9 cellular contexts compared by ENCODE assay signal in the genomic region with DNA sequence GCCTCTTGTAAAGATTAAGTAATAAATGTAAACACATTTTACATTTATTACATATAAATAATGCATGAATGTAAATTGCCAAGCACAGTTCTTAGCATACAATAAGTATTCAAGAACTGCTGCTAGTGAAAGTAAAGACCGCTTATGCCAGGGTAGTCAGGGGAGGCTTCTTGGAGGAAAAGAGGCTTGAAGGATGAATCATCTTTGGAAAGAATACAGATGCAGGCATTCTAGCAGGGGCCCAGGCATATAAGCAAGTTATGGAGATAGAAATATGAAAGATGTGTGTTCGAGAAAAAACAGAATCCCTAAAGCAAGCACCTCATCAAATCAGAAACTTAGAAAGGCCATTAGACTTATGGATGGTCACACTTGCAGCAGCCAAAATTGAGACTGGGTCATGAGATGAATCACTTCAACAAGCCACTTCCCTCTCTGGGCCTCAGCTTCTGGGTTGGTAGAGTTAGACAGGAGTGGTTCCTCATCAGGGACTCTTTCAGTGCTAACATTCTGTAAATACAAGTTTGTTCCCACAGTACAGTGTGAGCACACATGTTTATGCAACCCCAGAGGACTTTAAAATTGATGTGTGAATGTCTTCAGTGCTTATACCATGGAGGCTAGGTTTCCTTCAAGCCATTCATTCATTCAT.
A peak's percentile ranks its signal among the peaks of the same experiment; 100 is the strongest.
DNase-seq lines count a peak whose midpoint lies in the region; ATAC-seq and TF ChIP-seq lines count a peak whose summit lies in the region.
"Had no signal": no experiment of that assay in that cellular context is flagged by ENCODE, and none has a peak within 500 bp of the region (broad histone marks: within the 10 kb centered on the region; RNA-seq: fewer than 3 reads in every experiment).

No MANE protein-coding gene starts in this region.

- DNase-seq in SK-N-SH (no peak), retina (no peak), substantia nigra (lab: John Stamatoyannopoulos, UW) (no peak), NCI-H2196 (lab: John Stamatoyannopoulos, UW; ENCODE audit: unreplicated experiment) (no peak)
- no peak for DNase-seq in stimulated activated effector memory CD8-positive, alpha-beta T cell treated with anti-CD3 and anti-CD28 coated beads, Interleukin-12 subunit alpha, Interleukin-12 subunit beta, amount 100 ng/mL, for 72 hours (ENCODE audit: low spot score in 2 of 2)
- DNase-seq: activated CD8-positive, alpha-beta memory T cell treated with anti-CD3 and anti-CD28 coated beads, Interleukin-2, amount 50 U/mL, for 48 hours; Right ventricle myocardium superior had no signal

- CTCF ChIA-PET in SK-N-SH (lab: Yijun Ruan, JAX), result interaction anchor here (1.0 kb wide), 1 partner anchor 16 kb away, joined by 3 read pairs; no protein-coding TSS in a partner anchor

- no peaks in the 10 kb centered on the region for H4K20me1 ChIP-seq in SK-N-SH (ENCODE audit: insufficient read depth)

- no peak for TF ChIP-seq CTCF in SK-N-SH (IDR thresholded peaks at IDR 0.05)

- no peak overlapping the region for H3K9ac ChIP-seq in SK-N-SH

- no peak for TF ChIP-seq EP300 in SK-N-SH (IDR thresholded peaks at IDR 0.05; ENCODE audit: borderline replicate concordance in 1 of 2, low read depth in 1 of 2, low read length in 1 of 2)

- H3K9me2 ChIP-seq in SK-N-SH, result no peaks in the 10 kb centered on the region

- no peak overlapping the region for H3K4me2 ChIP-seq in SK-N-SH

- H3K27ac ChIP-seq in SK-N-SH (ENCODE audit: low read depth in 2 of 2, low read length in 1 of 2) (no peak overlapping the region), substantia nigra (ENCODE audit: low read depth, low read length, poor library complexity, severe bottlenecking) (no peak overlapping the region)

- H3F3A ChIP-seq in SK-N-SH (replicated peaks; ENCODE audit: insufficient read depth), result no peaks in the 10 kb centered on the region

- no peak for TF ChIP-seq RAD21 in SK-N-SH (IDR thresholded peaks at IDR 0.05; ENCODE audit: low read length)

- no peaks in the 10 kb centered on the region for H3K9me3 ChIP-seq in SK-N-SH

- ATAC-seq in GM18907 (IDR thresholded peaks at IDR 0.05; ENCODE audit: unreplicated experiment), result peak; percentile 56
- peak; percentile 86 for ATAC-seq in HG02938 (IDR thresholded peaks at IDR 0.05; ENCODE audit: unreplicated experiment)
- ATAC-seq in stimulated activated effector memory CD8-positive, alpha-beta T cell treated with anti-CD3 and anti-CD28 coated beads, Interleukin-12 subunit alpha, Interleukin-12 subunit beta, amount 100 ng/mL, for 72 hours, result peak; percentile 36

- H2AFZ ChIP-seq in SK-N-SH (ENCODE audit: low read depth), result no peak overlapping the region

- no peaks in the 10 kb centered on the region for H3K79me2 ChIP-seq in SK-N-SH (ENCODE audit: insufficient read depth)

- H3K27me3 ChIP-seq in SK-N-SH (ENCODE audit: insufficient read depth), result no peaks in the 10 kb centered on the region; the same call in 1 of the 2 replicates

- H3K9me3 Mint-ChIP-seq in stimulated activated effector memory CD8-positive, alpha-beta T cell treated with anti-CD3 and anti-CD28 coated beads, Interleukin-12 subunit alpha, Interleukin-12 subunit beta, amount 100 ng/mL, for 72 hours, result no peaks in the 10 kb centered on the region

- H3K36me3 Mint-ChIP-seq in stimulated activated effector memory CD8-positive, alpha-beta T cell treated with anti-CD3 and anti-CD28 coated beads, Interleukin-12 subunit alpha, Interleukin-12 subunit beta, amount 100 ng/mL, for 72 hours, result no peaks in the 10 kb centered on the region

- no peaks in the 10 kb centered on the region for H3K36me3 ChIP-seq in SK-N-SH (replicated peaks in 1 of 2; ENCODE audit: control insufficient read depth in 1 of 2, insufficient read depth in 2 of 2, low read length in 1 of 2)

- no peak overlapping the region for H3K4me3 Mint-ChIP-seq in stimulated activated effector memory CD8-positive, alpha-beta T cell treated with anti-CD3 and anti-CD28 coated beads, Interleukin-12 subunit alpha, Interleukin-12 subunit beta, amount 100 ng/mL, for 72 hours

- WGBS in SK-N-SH (ENCODE audit: low lambda C conversion rate), result 80% methylated on average over 2 of the region's 2 CpGs

- H3K4me1 ChIP-seq in SK-N-SH (ENCODE audit: control insufficient read depth in 1 of 2, insufficient read depth in 2 of 2, low read depth in 1 of 2, low read length in 1 of 2), result no peaks in the 10 kb centered on the region; a peak in 1 of 4 replicates

- no peak overlapping the region for H3K4me3 ChIP-seq in SK-N-SH (ENCODE audit: low read depth in 2 of 2, low read length in 1 of 2)

- no peak overlapping the region for H3K27ac Mint-ChIP-seq in stimulated activated effector memory CD8-positive, alpha-beta T cell treated with anti-CD3 and anti-CD28 coated beads, Interleukin-12 subunit alpha, Interleukin-12 subunit beta, amount 100 ng/mL, for 72 hours

- POLR2A ChIA-PET in SK-N-SH (lab: Yijun Ruan, JAX), result no interaction called here

- no peaks in the 10 kb centered on the region for H3K4me1 Mint-ChIP-seq in stimulated activated effector memory CD8-positive, alpha-beta T cell treated with anti-CD3 and anti-CD28 coated beads, Interleukin-12 subunit alpha, Interleukin-12 subunit beta, amount 100 ng/mL, for 72 hours

TF ChIP-seq in SK-N-SH, 30 proteins besides CTCF, POLR2A, EP300 and RAD21:
- TF ChIP-seq, protein P1, sequence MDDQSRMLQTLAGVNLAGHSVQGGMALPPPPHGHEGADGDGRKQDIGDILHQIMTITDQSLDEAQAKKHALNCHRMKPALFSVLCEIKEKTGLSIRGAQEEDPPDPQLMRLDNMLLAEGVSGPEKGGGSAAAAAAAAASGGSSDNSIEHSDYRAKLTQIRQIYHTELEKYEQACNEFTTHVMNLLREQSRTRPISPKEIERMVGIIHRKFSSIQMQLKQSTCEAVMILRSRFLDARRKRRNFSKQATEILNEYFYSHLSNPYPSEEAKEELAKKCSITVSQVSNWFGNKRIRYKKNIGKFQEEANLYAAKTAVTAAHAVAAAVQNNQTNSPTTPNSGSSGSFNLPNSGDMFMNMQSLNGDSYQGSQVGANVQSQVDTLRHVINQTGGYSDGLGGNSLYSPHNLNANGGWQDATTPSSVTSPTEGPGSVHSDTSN (IDR thresholded peaks at IDR 0.05), result no peak
- 0 out of 2 replicates have a peak, but pooled peaks have one; percentile 6 for TF ChIP-seq JUND (IDR thresholded peaks at IDR 0.05)

Comparison
In these comparisons a context has a peak if more than half of its experiments do, and no peak if none do; other contexts are left out.
1. ATAC-seq: peak in every context shown above with its lines; median percentile 86 in HG02938; 56 in GM18907; 36 in stimulated activated effector memory CD8-positive, alpha-beta T cell treated with anti-CD3 and anti-CD28 coated beads, Interleukin-12 subunit alpha, Interleukin-12 subunit beta, amount 100 ng/mL, for 72 hours.